16 cellular contexts compared by ENCODE assay signal in genomic region chrX:74178536-74178935, GRCh38.
A peak's percentile ranks its signal among the peaks of the same experiment; 100 is the strongest.
DNase-seq lines count a peak whose midpoint lies in the region; ATAC-seq, FAIRE-seq and TF ChIP-seq lines count a peak whose summit lies in the region.
"Had no signal": no experiment of that assay in that cellular context is flagged by ENCODE, and none has a peak within 500 bp of the region (broad histone marks: within the 10 kb centered on the region; RNA-seq: fewer than 3 reads in every experiment).

No MANE protein-coding gene starts in this region.

- H3K4me3 ChIP-seq in astrocyte (ENCODE audit: insufficient read depth, low read depth, low read length) (no peak overlapping the region), sigmoid colon (peak overlapping the region in 2 of 4 donors; percentile 25 to 27), upper lobe of right lung (no peak overlapping the region)
- H3K4me3 ChIP-seq: HAP-1 had no signal

- H3K9me3 Mint-ChIP-seq in astrocyte (ENCODE audit: unreplicated experiment): no peaks in the 10 kb centered on the region

- peaks cover 16% of the 10 kb centered on the region for H3K4me1 ChIP-seq in ES-I3 (ENCODE audit: insufficient read depth, low read length)
- H3K4me1 ChIP-seq in astrocyte (ENCODE audit: insufficient read depth, low read length): peaks cover 8% of the 10 kb centered on the region
- peaks cover 0 to 13% (median 5%) of the 10 kb centered on the region in 4 donors for H3K4me1 ChIP-seq in sigmoid colon
- no peaks in the 10 kb centered on the region for H3K4me1 ChIP-seq in upper lobe of right lung
- H3K4me1 ChIP-seq: HAP-1 had no signal

- no peak for DNase-seq in astrocyte (ENCODE audit: low read depth)
- peak in 1 of 2 donors; percentile 13 for DNase-seq in left colon
- no peak for DNase-seq in sigmoid colon
- no peak for DNase-seq in EL
- no peak for DNase-seq in SIG-M5 (lab: John Stamatoyannopoulos, UW)
- no peak for DNase-seq in upper lobe of right lung
- DNase-seq: activated naive CD4-positive, alpha-beta T cell treated with anti-CD3 and anti-CD28 coated beads, Interleukin-2, amount 50 U/mL, for 16 hours; activated T-cell treated with anti-CD3 and anti-CD28 coated beads, Interleukin-2, amount 50 U/mL, for 1 hour; dorsolateral prefrontal cortex; MM.1S; NCI-H1694 treated with DMSO at 0.1 percent for 48 hours; stimulated activated CD4-positive, alpha-beta T cell treated with anti-CD3 and anti-CD28 coated beads, Interleukin-4, amount 100 ng/mL, for 24 hours; SW 1271 had no signal

- TF ChIP-seq CTCF in astrocyte (IDR thresholded peaks at IDR 0.05; ENCODE audit: insufficient read depth, low read depth, low read length): no peak
- TF ChIP-seq CTCF in sigmoid colon (IDR thresholded peaks at IDR 0.05): no peak
- TF ChIP-seq CTCF in upper lobe of right lung (IDR thresholded peaks at IDR 0.05): no peak

- no peak for TF ChIP-seq EP300 in sigmoid colon (IDR thresholded peaks at IDR 0.05)

- H3K9me3 ChIP-seq in ES-I3 (ENCODE audit: control insufficient read depth, insufficient read depth, low read length): peaks cover 3% of the 10 kb centered on the region; the same call in 1 of the 2 replicates
- no peaks in the 10 kb centered on the region for H3K9me3 ChIP-seq in astrocyte (ENCODE audit: insufficient read depth, low read depth, low read length)
- no peaks in the 10 kb centered on the region for H3K9me3 ChIP-seq in sigmoid colon
- no peaks in the 10 kb centered on the region for H3K9me3 ChIP-seq in upper lobe of right lung
- H3K9me3 ChIP-seq: HAP-1 had no signal

- peaks cover 2% of the 10 kb centered on the region for H3K4me1 Mint-ChIP-seq in astrocyte (ENCODE audit: low read depth, unreplicated experiment)

- H3K36me3 ChIP-seq in ES-I3 (ENCODE audit: insufficient read depth, low read length) (no peaks in the 10 kb centered on the region), astrocyte (ENCODE audit: insufficient read depth, low read length) (no peaks in the 10 kb centered on the region), sigmoid colon (no peaks in the 10 kb centered on the region), upper lobe of right lung (no peaks in the 10 kb centered on the region)
- H3K36me3 ChIP-seq: HAP-1 had no signal

- H3K4me3 Mint-ChIP-seq in astrocyte (ENCODE audit: unreplicated experiment): no peak overlapping the region

- H3K79me2 ChIP-seq in astrocyte (ENCODE audit: insufficient read depth, low read length): no peaks in the 10 kb centered on the region

- no peaks in the 10 kb centered on the region for H3K36me3 Mint-ChIP-seq in astrocyte (ENCODE audit: low read depth, unreplicated experiment)

- H3K9ac ChIP-seq in ES-I3 (ENCODE audit: low read depth, low read length): peak overlapping the region; percentile 32; the same call in 1 of the 2 replicates
- no peak overlapping the region for H3K9ac ChIP-seq in astrocyte (ENCODE audit: low read length)

- H3K27me3 Mint-ChIP-seq in astrocyte (ENCODE audit: low read depth, unreplicated experiment): no peaks in the 10 kb centered on the region

- no peaks in the 10 kb centered on the region for H4K20me1 ChIP-seq in astrocyte (ENCODE audit: insufficient read depth, low read length)

- intact Hi-C loops in left colon (cut with DNase I, micrococcal nuclease): no loop called here
- intact Hi-C loops in sigmoid colon (cut with DNase I): no loop called here
- intact Hi-C loops in upper lobe of right lung (cut with DNase I): no loop called here

- H3K27ac ChIP-seq in astrocyte (ENCODE audit: low read depth, low read length) (no peak overlapping the region), sigmoid colon (peak overlapping the region in 3 of 4 donors; percentile 23 to 45 (median 27)), upper lobe of right lung (no peak overlapping the region)
- H3K27ac ChIP-seq: dorsolateral prefrontal cortex had no signal

- no peak for FAIRE-seq in astrocyte (lab: Jason Lieb, UNC)

- H2AFZ ChIP-seq in astrocyte (ENCODE audit: low read depth, low read length): no peak overlapping the region

- no peak for TF ChIP-seq POLR2A in sigmoid colon (IDR thresholded peaks at IDR 0.05)

- H3K27me3 ChIP-seq in astrocyte (ENCODE audit: insufficient read depth, low read length) (no peaks in the 10 kb centered on the region), sigmoid colon (no peaks in the 10 kb centered on the region), upper lobe of right lung (no peaks in the 10 kb centered on the region)

- ATAC-seq in left colon (peak; percentile 55), HG02642 (IDR thresholded peaks at IDR 0.05; ENCODE audit: poor library complexity, unreplicated experiment) (no peak), upper lobe of right lung (no peak)

- no peak overlapping the region for H3K27ac Mint-ChIP-seq in astrocyte (ENCODE audit: unreplicated experiment)

- peak overlapping the region; percentile 48 for H3K4me2 ChIP-seq in astrocyte (ENCODE audit: low read length)

- WGBS in sigmoid colon, 2 donors: 27 to 52% methylated on average over 12 of the region's 12 CpGs

Comparison
In these comparisons a context has a peak if more than half of its experiments do, and no peak if none do; other contexts are left out.
1. H3K27ac ChIP-seq: peak in sigmoid colon (3 of 4); none in astrocyte (single experiment) and upper lobe of right lung (single experiment).